Comparison of ENCODE assay signal across 8 cellular contexts in genomic region chr20:37344506-37345338, GRCh38. TPM values are rescaled to one million over a fixed set of nuclear protein-coding genes. Genes with fewer than 3 reads are reported as not detected.
DNase-seq lines count a peak whose midpoint lies in the region; ATAC-seq and TF ChIP-seq lines count a peak whose summit lies in the region.

No MANE protein-coding gene starts in this region.

- H3K4me3 Mint-ChIP-seq in activated naive CD8-positive, alpha-beta T cell treated with anti-CD3 and anti-CD28 coated beads, Interleukin-2, amount 50 U/mL, for 24 hours, result peak overlapping the region; percentile 70
- peak overlapping the region; percentile 87 for H3K4me3 Mint-ChIP-seq in memory B cell

- H3K27ac ChIP-seq in cardiac muscle cell, result peak overlapping the region; percentile 34
- H3K27ac ChIP-seq in urinary bladder (ENCODE audit: low read depth), result peak overlapping the region; percentile 84

- peak overlapping the region; percentile 60 for H3K27ac Mint-ChIP-seq in activated naive CD8-positive, alpha-beta T cell treated with anti-CD3 and anti-CD28 coated beads, Interleukin-2, amount 50 U/mL, for 24 hours
- H3K27ac Mint-ChIP-seq in memory B cell, result peak overlapping the region; percentile 84

- H3K4me3 ChIP-seq in cardiac muscle cell (no peak overlapping the region), urinary bladder (ENCODE audit: low read depth, low read length) (no peak overlapping the region)

- H3K36me3 ChIP-seq in cardiac muscle cell (no peaks in the 10 kb centered on the region), urinary bladder (ENCODE audit: insufficient read depth) (no peaks in the 10 kb centered on the region)

- H3K4me1 ChIP-seq in cardiac muscle cell (ENCODE audit: low read depth) (no peaks in the 10 kb centered on the region), urinary bladder (ENCODE audit: insufficient read depth) (no peaks in the 10 kb centered on the region)

- DNase-seq in cardiac muscle cell (ENCODE audit: low read depth in 1 of 2, low spot score in 1 of 2) (no peak), left cardiac atrium (no peak), memory B cell (ENCODE audit: low spot score in 2 of 2) (no peak), GM03348 (ENCODE audit: low spot score) (no peak), hypothalamus (lab: John Stamatoyannopoulos, UW) (no peak)
- no peak for DNase-seq in activated naive CD8-positive, alpha-beta T cell treated with anti-CD3 and anti-CD28 coated beads, Interleukin-2, amount 50 U/mL, for 24 hours

- ATAC-seq in left cardiac atrium (no peak), memory B cell (ENCODE audit: low read depth) (no peak), HG03342 (IDR thresholded peaks at IDR 0.05; ENCODE audit: unreplicated experiment) (no peak)
- no peak for ATAC-seq in activated naive CD8-positive, alpha-beta T cell treated with anti-CD3 and anti-CD28 coated beads, Interleukin-2, amount 50 U/mL, for 24 hours

- H3K4me1 Mint-ChIP-seq in activated naive CD8-positive, alpha-beta T cell treated with anti-CD3 and anti-CD28 coated beads, Interleukin-2, amount 50 U/mL, for 24 hours, result peaks cover 22% of the 10 kb centered on the region
- H3K4me1 Mint-ChIP-seq in memory B cell, result peaks cover 9% of the 10 kb centered on the region

- no peaks in the 10 kb centered on the region for H3K9me3 Mint-ChIP-seq in activated naive CD8-positive, alpha-beta T cell treated with anti-CD3 and anti-CD28 coated beads, Interleukin-2, amount 50 U/mL, for 24 hours
- no peaks in the 10 kb centered on the region for H3K9me3 Mint-ChIP-seq in memory B cell

- H3K27me3 Mint-ChIP-seq in activated naive CD8-positive, alpha-beta T cell treated with anti-CD3 and anti-CD28 coated beads, Interleukin-2, amount 50 U/mL, for 24 hours, result peaks cover 2% of the 10 kb centered on the region
- H3K27me3 Mint-ChIP-seq in memory B cell, result no peaks in the 10 kb centered on the region

- no peaks in the 10 kb centered on the region for H3K9me3 ChIP-seq in cardiac muscle cell (ENCODE audit: low read depth)

- TF ChIP-seq CTCF in cardiac muscle cell (IDR thresholded peaks at IDR 0.05; ENCODE audit: low read depth, low read length), result no peak

- H3K27me3 ChIP-seq in cardiac muscle cell, result no peaks in the 10 kb centered on the region

- intact Hi-C loops in left cardiac atrium (cut with DNase I), result no loop called here

- WGBS in urinary bladder, result 81% methylated on average over 10 of the region's 10 CpGs

- H3K36me3 Mint-ChIP-seq in activated naive CD8-positive, alpha-beta T cell treated with anti-CD3 and anti-CD28 coated beads, Interleukin-2, amount 50 U/mL, for 24 hours (ENCODE audit: low read depth), result no peaks in the 10 kb centered on the region
- no peaks in the 10 kb centered on the region for H3K36me3 Mint-ChIP-seq in memory B cell

RNA-seq across cellular contexts. Expression of gene SRC, which starts 1.2 kb away (rescaled TPM):
- 26.5 and 34.3 TPM in 2 replicates for total RNA-seq in cardiac muscle cell
- 26.2 and 34.7 TPM in 2 replicates for polyA plus RNA-seq in cardiac muscle cell
- 10 to 100 TPM in 1 of 2 donors, 1 to 10 TPM in 1; 9.2 to 10.2 TPM for total RNA-seq in left cardiac atrium
- 26.9 TPM for total RNA-seq in urinary bladder
- polyA plus RNA-seq in urinary bladder, result 53.2 TPM

RNA-seq across cellular contexts. Expression of gene MANBAL, which starts 55.3 kb away (rescaled TPM):
- total RNA-seq in cardiac muscle cell (27.7 and 34.7 TPM in 2 replicates), left cardiac atrium (10 to 100 TPM; 24.0 TPM), urinary bladder (14.9 TPM)
- polyA plus RNA-seq in cardiac muscle cell (111 and 115 TPM in 2 replicates), urinary bladder (133 TPM)
